40 cellular contexts compared by ENCODE assay signal in genomic region chr2:159015174-159015573, GRCh38.
"Had no signal": no experiment of that assay in that cellular context is flagged by ENCODE, and none has a peak within 500 bp of the region (broad histone marks: within the 10 kb centered on the region; RNA-seq: fewer than 3 reads in every experiment).

No MANE protein-coding gene starts in this region.

- H3K27ac Mint-ChIP-seq: activated naive CD4-positive, alpha-beta T cell treated with anti-CD3 and anti-CD28 coated beads for 36 hours; activated naive CD4-positive, alpha-beta T cell treated with anti-CD3 and anti-CD28 coated beads, Interleukin-2, amount 10 ng/mL, durations not matched to agents 7 days and 5 days; activated naive CD4-positive, alpha-beta T cell treated with anti-CD3 and anti-CD28 coated beads, Interleukin-2, amount 50 U/mL, for 24 hours; activated naive CD4-positive, alpha-beta T cell treated with anti-CD3 and anti-CD28 coated beads, Interleukin-2, amount 50 U/mL, for 72 hours; activated naive CD8-positive, alpha-beta T cell; activated naive CD8-positive, alpha-beta T cell treated with anti-CD3 and anti-CD28 coated beads for 36 hours; activated naive CD8-positive, alpha-beta T cell treated with anti-CD3 and anti-CD28 coated beads, Interleukin-2, amount 10 ng/mL, durations not matched to agents 7 days and 5 days; activated naive CD8-positive, alpha-beta T cell treated with anti-CD3 and anti-CD28 coated beads, Interleukin-2, amount 50 U/mL, for 24 hours; activated T-cell treated with anti-CD3 and anti-CD28 coated beads, Interleukin-2, amount 50 U/mL, for 24 hours; activated T-cell treated with anti-CD3 and anti-CD28 coated beads, Interleukin-2, amount 50 U/mL, for 72 hours; activated T-helper 1 cell treated with anti-CD3 and anti-CD28 coated beads, Interleukin-12 subunit alpha, Interleukin-12 subunit beta, Interleukin-2, Interleukin-4 antibody, amounts not matched to agents 30 ng/mL and 10 ng/mL and 1 ng/mL, durations not matched to agents 14 hours and 24 hours and 36 hours; activated T-helper 17 cell treated with anti-CD3 and anti-CD28 coated beads, Interleukin-2, amount 50 U/mL, for 72 hours; activated T-helper 2 cell treated with anti-CD3 and anti-CD28 coated beads, Interferon-gamma antibody, Interleukin-2, Interleukin-4, amounts not matched to agents 10 μg/mL and 5 μg/mL and 100 μg/mL, durations not matched to agents 14 hours and 24 hours and 36 hours; brain had no signal

- FAIRE-seq: astrocyte, bronchial epithelial cell had no signal

- H3K4me1 Mint-ChIP-seq: activated naive CD4-positive, alpha-beta T cell treated with anti-CD3 and anti-CD28 coated beads, Interleukin-2, amount 10 ng/mL, durations not matched to agents 7 days and 5 days; activated naive CD4-positive, alpha-beta T cell treated with anti-CD3 and anti-CD28 coated beads, Interleukin-2, amount 50 U/mL, for 24 hours; activated naive CD8-positive, alpha-beta T cell treated with anti-CD3 and anti-CD28 coated beads, Interleukin-2, amount 10 ng/mL, durations not matched to agents 7 days and 5 days; central memory CD8-positive, alpha-beta T cell had no signal

- H3K27ac ChIP-seq: adrenal gland, ascending aorta, body of pancreas, brain microvascular endothelial cell, breast epithelium, cardiac muscle cell had no signal

- H3K36me3 ChIP-seq: adrenal gland, ascending aorta, breast epithelium, cardiac muscle cell had no signal

- ATAC-seq: activated naive CD4-positive, alpha-beta T cell treated with anti-CD3 and anti-CD28 coated beads, Interleukin-2, amount 50 U/mL, for 72 hours; activated naive CD8-positive, alpha-beta T cell treated with anti-CD3 and anti-CD28 coated beads, Interleukin-2, amount 50 U/mL, for 24 hours; activated T-cell treated with anti-CD3 and anti-CD28 coated beads, Interleukin-2, amount 50 U/mL, for 4 hours; activated T-cell treated with anti-CD3 and anti-CD28 coated beads, Interleukin-2, amount 50 U/mL, for 72 hours; activated T-helper 17 cell treated with anti-CD3 and anti-CD28 coated beads, Interleukin-2, amount 50 U/mL, for 72 hours; body of pancreas had no signal

- DNase-seq: activated effector memory CD4-positive, alpha-beta T cell treated with anti-CD3 and anti-CD28 coated beads, Interleukin-2, amount 50 U/mL, for 16 hours; activated effector memory CD4-positive, alpha-beta T cell treated with Interleukin-2 at 50 U/mL for 16 hours; activated gamma-delta T cell; activated gamma-delta T cell treated with Interleukin-2 at 50 U/mL for 16 hours; activated naive CD4-positive, alpha-beta T cell; activated naive CD4-positive, alpha-beta T cell treated with anti-CD3 and anti-CD28 coated beads for 36 hours; activated naive CD4-positive, alpha-beta T cell treated with anti-CD3 and anti-CD28 coated beads, Interleukin-2, amount 10 ng/mL, durations not matched to agents 7 days and 5 days; activated naive CD4-positive, alpha-beta T cell treated with anti-CD3 and anti-CD28 coated beads, Interleukin-2, amount 50 U/mL, for 16 hours; activated naive CD4-positive, alpha-beta T cell treated with Interleukin-2 at 50 U/mL for 16 hours; activated naive CD8-positive, alpha-beta T cell treated with anti-CD3 and anti-CD28 coated beads for 36 hours; activated naive CD8-positive, alpha-beta T cell treated with anti-CD3 and anti-CD28 coated beads, Interleukin-2, amount 10 ng/mL, durations not matched to agents 7 days and 5 days; activated naive CD8-positive, alpha-beta T cell treated with anti-CD3 and anti-CD28 coated beads, Interleukin-2, amount 50 U/mL, for 24 hours; activated T-cell treated with anti-CD3 and anti-CD28 coated beads, Interleukin-2, amount 50 U/mL, for 1 hour; activated T-cell treated with anti-CD3 and anti-CD28 coated beads, Interleukin-2, amount 50 U/mL, for 24 hours; activated T-cell treated with anti-CD3 and anti-CD28 coated beads, Interleukin-2, amount 50 U/mL, for 4 hours; activated T-cell treated with anti-CD3 and anti-CD28 coated beads, Interleukin-2, amount 50 U/mL, for 48 hours; activated T-cell treated with anti-CD3 and anti-CD28 coated beads, Interleukin-2, amount 50 U/mL, for 72 hours; adrenal gland; amniotic stem cell; amygdala; anterior cingulate cortex; aorta; body of pancreas; brain microvascular endothelial cell; caudate nucleus; central memory CD4-positive, alpha-beta T cell; cerebellar nuclear complex had no signal

- H3K27me3 Mint-ChIP-seq: activated naive CD8-positive, alpha-beta T cell treated with anti-CD3 and anti-CD28 coated beads for 36 hours; activated T-cell treated with anti-CD3 and anti-CD28 coated beads, Interleukin-2, amount 50 U/mL, for 24 hours; activated T-helper 17 cell treated with anti-CD3 and anti-CD28 coated beads, Interleukin-2, amount 50 U/mL, for 72 hours had no signal

- H3K4me3 Mint-ChIP-seq: activated naive CD4-positive, alpha-beta T cell treated with anti-CD3 and anti-CD28 coated beads for 36 hours; activated naive CD4-positive, alpha-beta T cell treated with anti-CD3 and anti-CD28 coated beads, Interleukin-2, amount 10 ng/mL, durations not matched to agents 7 days and 5 days; activated naive CD4-positive, alpha-beta T cell treated with anti-CD3 and anti-CD28 coated beads, Interleukin-2, amount 50 U/mL, for 24 hours; activated naive CD8-positive, alpha-beta T cell; activated naive CD8-positive, alpha-beta T cell treated with anti-CD3 and anti-CD28 coated beads for 36 hours; activated naive CD8-positive, alpha-beta T cell treated with anti-CD3 and anti-CD28 coated beads, Interleukin-2, amount 10 ng/mL, durations not matched to agents 7 days and 5 days; activated naive CD8-positive, alpha-beta T cell treated with anti-CD3 and anti-CD28 coated beads, Interleukin-2, amount 50 U/mL, for 24 hours; activated T-cell treated with anti-CD3 and anti-CD28 coated beads, Interleukin-2, amount 50 U/mL, for 24 hours; activated T-cell treated with anti-CD3 and anti-CD28 coated beads, Interleukin-2, amount 50 U/mL, for 4 hours; activated T-cell treated with anti-CD3 and anti-CD28 coated beads, Interleukin-2, amount 50 U/mL, for 72 hours; activated T-helper 1 cell treated with anti-CD3 and anti-CD28 coated beads, Interleukin-12 subunit alpha, Interleukin-12 subunit beta, Interleukin-2, Interleukin-4 antibody, amounts not matched to agents 30 ng/mL and 10 ng/mL and 1 ng/mL, durations not matched to agents 14 hours and 24 hours and 36 hours; activated T-helper 17 cell treated with anti-CD3 and anti-CD28 coated beads, Interleukin-2, amount 50 U/mL, for 72 hours; brain; central memory CD8-positive, alpha-beta T cell had no signal

- H3K27me3 ChIP-seq: adrenal gland, ascending aorta, body of pancreas, brain microvascular endothelial cell, breast epithelium, cardiac muscle cell had no signal

- H3K36me3 Mint-ChIP-seq: activated naive CD4-positive, alpha-beta T cell treated with anti-CD3 and anti-CD28 coated beads, Interleukin-2, amount 10 ng/mL, durations not matched to agents 7 days and 5 days; activated naive CD4-positive, alpha-beta T cell treated with anti-CD3 and anti-CD28 coated beads, Interleukin-2, amount 50 U/mL, for 24 hours had no signal

- H3K4me1 ChIP-seq: breast epithelium had no signal

- H3K4me3 ChIP-seq: adrenal gland, ascending aorta, body of pancreas, breast epithelium, cardiac muscle cell had no signal
